1 cellular context compared by ENCODE assay signal in the genomic region with DNA sequence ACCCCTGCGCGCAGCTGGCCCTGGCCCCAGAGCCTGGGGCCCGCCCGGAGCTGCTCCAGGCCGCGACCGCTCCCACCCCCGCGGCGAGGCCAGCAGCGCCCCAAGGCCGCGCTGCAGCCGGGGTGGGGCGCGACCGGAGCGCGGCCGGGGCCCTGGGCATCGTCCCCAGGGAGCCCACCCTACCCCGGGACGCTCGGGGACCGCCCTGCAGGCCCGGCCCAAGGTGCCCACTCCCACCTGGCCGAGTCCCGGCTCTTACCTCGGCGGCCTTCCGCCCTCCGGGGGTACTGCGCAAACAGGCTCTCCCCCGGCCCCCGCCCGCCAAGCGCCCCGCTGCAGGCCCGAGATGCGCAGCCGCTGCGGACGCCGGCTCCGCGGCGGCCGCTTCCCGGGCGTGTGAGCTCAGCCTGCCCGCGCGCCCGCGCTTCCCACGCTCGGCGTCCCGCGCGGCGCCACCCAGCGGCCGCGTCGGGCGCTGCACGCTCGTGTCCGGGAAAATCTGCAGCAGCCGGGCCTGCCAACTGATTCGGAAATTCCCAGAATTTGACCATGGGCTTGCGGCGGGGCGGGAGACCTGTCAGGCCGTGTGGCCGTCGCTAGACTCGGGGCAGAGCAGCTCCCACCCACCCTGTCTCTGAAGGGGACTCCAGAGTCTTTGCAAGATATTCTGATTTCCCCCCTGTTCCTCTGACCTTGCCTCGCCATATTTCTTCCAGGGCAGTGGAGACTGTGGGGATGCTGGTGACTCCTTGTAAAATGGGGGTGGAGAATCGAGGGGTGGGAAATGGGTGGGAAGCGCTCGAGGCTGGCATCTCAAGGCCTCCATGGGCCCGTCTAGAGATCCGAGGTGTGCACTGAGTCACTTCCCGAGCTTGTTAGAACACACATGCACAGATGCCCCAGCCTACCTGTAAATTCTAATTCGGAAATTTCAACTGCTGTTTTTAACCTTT.
TF ChIP-seq lines count a peak whose summit lies in the region.

No MANE protein-coding gene starts in this region.

TF ChIP-seq in H1, 55 proteins besides CTCF, POLR2A, EP300 and RAD21:
- TF ChIP-seq CREB1 (IDR thresholded peaks at IDR 0.05): 0 out of 2 replicates have a peak, but pooled peaks have one; percentile 29
- TF ChIP-seq TEAD4 (IDR thresholded peaks at IDR 0.05; ENCODE audit: low read depth, low read length): 0 out of 2 replicates have a peak, but pooled peaks have one; percentile 2
- peak; percentile 93 for TF ChIP-seq BACH1 (IDR thresholded peaks at IDR 0.05; ENCODE audit: low read length)
- TF ChIP-seq, protein P1, sequence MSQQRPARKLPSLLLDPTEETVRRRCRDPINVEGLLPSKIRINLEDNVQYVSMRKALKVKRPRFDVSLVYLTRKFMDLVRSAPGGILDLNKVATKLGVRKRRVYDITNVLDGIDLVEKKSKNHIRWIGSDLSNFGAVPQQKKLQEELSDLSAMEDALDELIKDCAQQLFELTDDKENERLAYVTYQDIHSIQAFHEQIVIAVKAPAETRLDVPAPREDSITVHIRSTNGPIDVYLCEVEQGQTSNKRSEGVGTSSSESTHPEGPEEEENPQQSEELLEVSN (IDR thresholded peaks at IDR 0.05): peak; percentile 55; the same call in 1 of the 2 replicates
- TF ChIP-seq SP1 (IDR thresholded peaks at IDR 0.05; ENCODE audit: low read depth, low read length): no peak
- peak; percentile 73 for TF ChIP-seq KDM4A (IDR thresholded peaks at IDR 0.05; ENCODE audit: low read depth, low read length, severe bottlenecking)
- no peak for TF ChIP-seq SP4 (IDR thresholded peaks at IDR 0.05; ENCODE audit: low read length)
- peak in 1 of 2 experiments; percentile 57; a peak in 1 of 4 replicates for TF ChIP-seq SIN3A (conservative IDR thresholded peaks at IDR 0.05 in 1 of 2, IDR thresholded peaks at IDR 0.05 in 1 of 2; ENCODE audit: low read depth in 1 of 2, low read length in 2 of 2)
- peak; percentile 41; the same call in 1 of the 2 replicates for TF ChIP-seq TAF1 (IDR thresholded peaks at IDR 0.05; ENCODE audit: low read depth, low read length)
- 0 out of 2 replicates have a peak, but pooled peaks have one; percentile 21 for TF ChIP-seq EGR1 (IDR thresholded peaks at IDR 0.05; ENCODE audit: borderline replicate concordance, low read depth, low read length)
- no peak for TF ChIP-seq RXRA (IDR thresholded peaks at IDR 0.05; ENCODE audit: insufficient read depth, low read depth, low read length)
- TF ChIP-seq CTBP2 (IDR thresholded peaks at IDR 0.05; ENCODE audit: borderline replicate concordance, insufficient read depth, insufficient read length, low read length): peak; percentile 57
- TF ChIP-seq PHF8 (conservative IDR thresholded peaks at IDR 0.05; ENCODE audit: low read depth, low read length): peak; percentile 46
- peak; percentile 26 to 99; a peak in 3 of 4 replicates for TF ChIP-seq HDAC2 (IDR thresholded peaks at IDR 0.05; ENCODE audit: borderline replicate concordance in 1 of 2, low read depth in 2 of 2, low read length in 2 of 2)
